In the genomic region with DNA sequence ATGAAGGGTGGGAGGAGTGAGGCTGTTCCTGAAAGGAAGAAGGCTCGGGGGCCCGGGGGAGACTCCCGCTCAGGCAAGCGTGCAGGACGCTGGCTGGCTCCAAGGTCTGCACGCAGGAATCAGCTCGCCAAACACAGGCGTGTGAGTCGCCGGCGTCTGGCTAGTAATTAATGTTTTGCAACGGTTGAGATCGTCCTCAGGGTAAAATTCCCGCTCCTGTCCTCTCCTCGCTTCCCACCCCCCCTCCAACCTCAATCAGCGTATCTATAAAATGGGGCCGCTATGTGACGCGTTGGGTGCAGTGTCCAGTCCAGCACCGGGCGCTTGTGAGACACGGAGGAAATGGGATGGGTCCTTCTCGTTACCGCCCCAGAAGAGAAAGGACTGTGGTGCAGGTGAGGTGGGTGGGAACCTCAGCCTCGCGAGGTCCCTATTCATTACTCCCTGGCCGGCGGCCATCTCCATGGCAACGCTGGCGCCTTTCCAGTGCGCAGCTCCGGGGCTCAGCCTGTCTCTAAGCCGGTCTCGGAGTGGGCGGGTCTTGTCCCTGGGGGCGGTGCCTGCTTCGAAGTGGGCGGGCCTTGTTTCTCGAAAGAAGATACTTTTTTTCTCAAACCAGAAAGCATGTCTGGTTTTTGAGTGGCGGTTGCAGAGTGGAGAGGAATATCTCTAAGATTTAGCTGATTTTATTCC, we compare ENCODE assay signal across 1 cellular context.
TF ChIP-seq lines count a peak whose summit lies in the region.

No MANE protein-coding gene starts in this region.

TF ChIP-seq in HEK293, 187 proteins besides CTCF, POLR2A, EP300 and RAD21 (continued from another document):
- TF ChIP-seq, protein P1, sequence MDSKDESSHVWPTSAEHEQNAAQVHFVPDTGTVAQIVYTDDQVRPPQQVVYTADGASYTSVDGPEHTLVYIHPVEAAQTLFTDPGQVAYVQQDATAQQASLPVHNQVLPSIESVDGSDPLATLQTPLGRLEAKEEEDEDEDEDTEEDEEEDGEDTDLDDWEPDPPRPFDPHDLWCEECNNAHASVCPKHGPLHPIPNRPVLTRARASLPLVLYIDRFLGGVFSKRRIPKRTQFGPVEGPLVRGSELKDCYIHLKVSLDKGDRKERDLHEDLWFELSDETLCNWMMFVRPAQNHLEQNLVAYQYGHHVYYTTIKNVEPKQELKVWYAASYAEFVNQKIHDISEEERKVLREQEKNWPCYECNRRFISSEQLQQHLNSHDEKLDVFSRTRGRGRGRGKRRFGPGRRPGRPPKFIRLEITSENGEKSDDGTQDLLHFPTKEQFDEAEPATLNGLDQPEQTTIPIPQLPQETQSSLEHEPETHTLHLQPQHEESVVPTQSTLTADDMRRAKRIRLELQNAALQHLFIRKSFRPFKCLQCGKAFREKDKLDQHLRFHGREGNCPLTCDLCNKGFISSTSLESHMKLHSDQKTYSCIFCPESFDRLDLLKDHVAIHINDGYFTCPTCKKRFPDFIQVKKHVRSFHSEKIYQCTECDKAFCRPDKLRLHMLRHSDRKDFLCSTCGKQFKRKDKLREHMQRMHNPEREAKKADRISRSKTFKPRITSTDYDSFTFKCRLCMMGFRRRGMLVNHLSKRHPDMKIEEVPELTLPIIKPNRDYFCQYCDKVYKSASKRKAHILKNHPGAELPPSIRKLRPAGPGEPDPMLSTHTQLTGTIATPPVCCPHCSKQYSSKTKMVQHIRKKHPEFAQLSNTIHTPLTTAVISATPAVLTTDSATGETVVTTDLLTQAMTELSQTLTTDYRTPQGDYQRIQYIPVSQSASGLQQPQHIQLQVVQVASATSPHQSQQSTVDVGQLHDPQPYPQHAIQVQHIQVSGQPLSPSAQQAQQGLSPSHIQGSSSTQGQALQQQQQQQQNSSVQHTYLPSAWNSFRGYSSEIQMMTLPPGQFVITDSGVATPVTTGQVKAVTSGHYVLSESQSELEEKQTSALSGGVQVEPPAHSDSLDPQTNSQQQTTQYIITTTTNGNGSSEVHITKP (tag by site-specific recombination; IDR thresholded peaks at IDR 0.05) = peak; percentile 56
- TF ChIP-seq ZNF561 (tag by site-specific recombination; IDR thresholded peaks at IDR 0.05; ENCODE audit: borderline replicate concordance) (peak; percentile 48), SETDB1 (IDR thresholded peaks at IDR 0.05; ENCODE audit: insufficient read length, low read length) (no peak), ZNF514 (tag by site-specific recombination; IDR thresholded peaks at IDR 0.05) (no peak), SP2 (tag by site-specific recombination; IDR thresholded peaks at IDR 0.05) (peak; percentile 91), ZNF341 (tag by site-specific recombination; IDR thresholded peaks at IDR 0.05; ENCODE audit: low read depth) (peak; percentile 52), ZNF837 (tag by site-specific recombination; IDR thresholded peaks at IDR 0.05) (no peak), ZNF629 (tag by site-specific recombination; IDR thresholded peaks at IDR 0.05) (0 out of 2 replicates have a peak, but pooled peaks have one; percentile 37), HOXD13 (CRISPR knock-in tag; IDR thresholded peaks at IDR 0.05; ENCODE audit: borderline replicate concordance) (no peak), ZEB2 (tag by site-specific recombination; IDR thresholded peaks at IDR 0.05) (peak; percentile 41; the same call in 1 of the 2 replicates)
- TF ChIP-seq, protein P2, sequence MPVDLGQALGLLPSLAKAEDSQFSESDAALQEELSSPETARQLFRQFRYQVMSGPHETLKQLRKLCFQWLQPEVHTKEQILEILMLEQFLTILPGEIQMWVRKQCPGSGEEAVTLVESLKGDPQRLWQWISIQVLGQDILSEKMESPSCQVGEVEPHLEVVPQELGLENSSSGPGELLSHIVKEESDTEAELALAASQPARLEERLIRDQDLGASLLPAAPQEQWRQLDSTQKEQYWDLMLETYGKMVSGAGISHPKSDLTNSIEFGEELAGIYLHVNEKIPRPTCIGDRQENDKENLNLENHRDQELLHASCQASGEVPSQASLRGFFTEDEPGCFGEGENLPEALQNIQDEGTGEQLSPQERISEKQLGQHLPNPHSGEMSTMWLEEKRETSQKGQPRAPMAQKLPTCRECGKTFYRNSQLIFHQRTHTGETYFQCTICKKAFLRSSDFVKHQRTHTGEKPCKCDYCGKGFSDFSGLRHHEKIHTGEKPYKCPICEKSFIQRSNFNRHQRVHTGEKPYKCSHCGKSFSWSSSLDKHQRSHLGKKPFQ (tag by site-specific recombination; IDR thresholded peaks at IDR 0.05) = peak; percentile 40; the same call in 1 of the 2 replicates
- TF ChIP-seq, protein P3, sequence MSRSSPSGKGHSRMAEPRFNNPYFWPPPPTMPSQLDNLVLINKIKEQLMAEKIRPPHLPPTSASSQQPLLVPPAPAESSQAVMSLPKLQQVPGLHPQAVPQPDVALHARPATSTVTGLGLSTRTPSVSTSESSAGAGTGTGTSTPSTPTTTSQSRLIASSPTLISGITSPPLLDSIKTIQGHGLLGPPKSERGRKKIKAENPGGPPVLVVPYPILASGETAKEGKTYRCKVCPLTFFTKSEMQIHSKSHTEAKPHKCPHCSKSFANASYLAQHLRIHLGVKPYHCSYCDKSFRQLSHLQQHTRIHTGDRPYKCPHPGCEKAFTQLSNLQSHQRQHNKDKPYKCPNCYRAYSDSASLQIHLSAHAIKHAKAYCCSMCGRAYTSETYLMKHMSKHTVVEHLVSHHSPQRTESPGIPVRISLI (tag by site-specific recombination; IDR thresholded peaks at IDR 0.05) = 0 out of 2 replicates have a peak, but pooled peaks have one; percentile 19
